Comparison of ENCODE assay signal across 2 cellular contexts in genomic region chrX:65273152-65273551, GRCh38.
TF ChIP-seq lines count a peak whose summit lies in the region.

No MANE protein-coding gene starts in this region.

TF ChIP-seq in HepG2, 621 proteins besides CTCF, POLR2A, EP300 and RAD21:
- TF ChIP-seq ZNF275 (CRISPR knock-in tag; IDR thresholded peaks at IDR 0.05; ENCODE audit: borderline replicate concordance) (no peak), ZNF160 (CRISPR knock-in tag; IDR thresholded peaks at IDR 0.05) (peak; percentile 93; the same call in 1 of the 2 replicates)
TF ChIP-seq in HepG2: peak in this region for 1.

TF ChIP-seq in H1, 55 proteins besides CTCF, POLR2A, EP300 and RAD21:
- no peak for TF ChIP-seq SIRT6 (IDR thresholded peaks at IDR 0.05; ENCODE audit: low read length)
- no peak for TF ChIP-seq USF2 (IDR thresholded peaks at IDR 0.05; ENCODE audit: low read length)
- TF ChIP-seq BRCA1 (IDR thresholded peaks at IDR 0.05; ENCODE audit: low read depth, low read length): no peak
- TF ChIP-seq CBX8 (IDR thresholded peaks at IDR 0.05; ENCODE audit: borderline replicate concordance, low read depth, low read length): no peak
- no peak for TF ChIP-seq JUND (IDR thresholded peaks at IDR 0.05; ENCODE audit: low read length)
- TF ChIP-seq SP4 (IDR thresholded peaks at IDR 0.05; ENCODE audit: low read length): no peak
- no peak for TF ChIP-seq POLR2AphosphoS5 (IDR thresholded peaks at IDR 0.05; ENCODE audit: low read depth, low read length)
- no peak for TF ChIP-seq YY1 (IDR thresholded peaks at IDR 0.05; ENCODE audit: low read depth, low read length)
- TF ChIP-seq GTF2F1 (IDR thresholded peaks at IDR 0.05; ENCODE audit: borderline replicate concordance, low read depth, low read length): no peak
- TF ChIP-seq MAFK (IDR thresholded peaks at IDR 0.05; ENCODE audit: low read depth, low read length): no peak
- TF ChIP-seq HDAC2 (IDR thresholded peaks at IDR 0.05; ENCODE audit: borderline replicate concordance in 1 of 2, low read depth in 2 of 2, low read length in 2 of 2): no peak
- TF ChIP-seq GABPA (IDR thresholded peaks at IDR 0.05; ENCODE audit: borderline replicate concordance, insufficient read depth, low read length): no peak
- TF ChIP-seq TEAD4 (IDR thresholded peaks at IDR 0.05; ENCODE audit: low read depth, low read length): no peak
- TF ChIP-seq NRF1 (IDR thresholded peaks at IDR 0.05; ENCODE audit: low read depth, low read length): no peak
